21 cellular contexts compared by ENCODE assay signal in the genomic region with DNA sequence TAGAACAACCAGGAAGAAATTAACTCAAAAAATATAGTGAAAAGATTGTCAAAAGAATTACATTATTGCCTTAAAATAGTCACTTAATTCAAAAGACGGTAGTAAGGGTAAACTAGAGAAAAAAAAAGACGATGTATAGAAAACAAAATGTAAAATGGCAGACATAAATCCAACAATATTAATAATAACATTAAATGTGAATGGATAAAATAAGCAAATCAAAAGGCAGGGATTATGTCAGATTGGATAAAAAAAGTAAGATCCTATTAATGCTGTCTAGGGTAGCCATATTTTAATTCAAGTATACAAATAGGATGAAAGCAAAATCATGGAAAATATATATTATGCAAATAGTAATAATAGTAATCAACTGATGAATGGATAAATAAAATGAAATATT.
A peak's percentile ranks its signal among the peaks of the same experiment; 100 is the strongest.
DNase-seq lines count a peak whose midpoint lies in the region; ATAC-seq, FAIRE-seq and TF ChIP-seq lines count a peak whose summit lies in the region.
"Had no signal": no experiment of that assay in that cellular context is flagged by ENCODE, and none has a peak within 500 bp of the region (broad histone marks: within the 10 kb centered on the region; RNA-seq: fewer than 3 reads in every experiment).

No MANE protein-coding gene starts in this region.

- H3K27me3 Mint-ChIP-seq in H9 (ENCODE audit: low read depth), result peaks cover 3% of the 10 kb centered on the region; the same call in 1 of the 2 replicates
- H3K27me3 Mint-ChIP-seq: CD4-positive, CD25-positive, alpha-beta regulatory T cell had no signal

- H2BK120ac ChIP-seq in H9 (ENCODE audit: low read depth, low read length, poor library complexity, severe bottlenecking), result no peak overlapping the region
- no peak overlapping the region for H2BK120ac ChIP-seq in H1 (replicated peaks; ENCODE audit: low read depth, low read length)

- H3K9ac ChIP-seq in H9 (ENCODE audit: extremely low read depth, insufficient read length, low read length) (no peak overlapping the region), H1 (replicated peaks in 1 of 4; ENCODE audit: extremely low read depth in 1 of 4, low read depth in 3 of 4, low read length in 3 of 4) (no peak overlapping the region), iPS-20b (ENCODE audit: low read depth, low read length) (no peak overlapping the region; the same call in 1 of the 2 replicates)

- H3K4me1 Mint-ChIP-seq in H9, result peaks cover 41 to 61% of the 10 kb centered on the region in 2 experiments
- H3K4me1 Mint-ChIP-seq: CD4-positive, CD25-positive, alpha-beta regulatory T cell; CD8-positive, alpha-beta memory T cell had no signal

- H2AK5ac ChIP-seq in H9 (ENCODE audit: insufficient read length, low read length) (no peak overlapping the region), H1 (ENCODE audit: low read depth, low read length) (no peak overlapping the region)

- H4K91ac ChIP-seq in H9 (ENCODE audit: insufficient read length, low read depth, low read length) (no peak overlapping the region), H1 (replicated peaks; ENCODE audit: insufficient read length, low read length) (no peak overlapping the region)

- H3T11ph ChIP-seq in H9 (ENCODE audit: low read length), result no peak overlapping the region

- no peak overlapping the region for H4K5ac ChIP-seq in H9 (ENCODE audit: insufficient read length, low read depth, low read length)
- peak overlapping the region; percentile 93 for H4K5ac ChIP-seq in H1 (ENCODE audit: insufficient read length, low read depth, low read length)

- no peaks in the 10 kb centered on the region for H4K20me1 ChIP-seq in H9 (ENCODE audit: control insufficient read depth, insufficient read depth, insufficient read length)
- no peaks in the 10 kb centered on the region for H4K20me1 ChIP-seq in H1 (replicated peaks in 1 of 2; ENCODE audit: control insufficient read depth in 1 of 2, insufficient read depth in 2 of 2, low read length in 2 of 2)

- peaks cover 31 to 40% of the 10 kb centered on the region in 2 experiments for H3K9me3 Mint-ChIP-seq in H9

- TF ChIP-seq EP300 in H1 (IDR thresholded peaks at IDR 0.05; ENCODE audit: borderline replicate concordance in 1 of 2, low read depth in 2 of 2, low read length in 2 of 2), result no peak

- peaks cover 40 to 49% (median 48%) of the 10 kb centered on the region in 3 experiments for H3K36me3 Mint-ChIP-seq in H9 (ENCODE audit: insufficient read depth in 1 of 3, low read depth in 3 of 3)
- H3K36me3 Mint-ChIP-seq: CD4-positive, CD25-positive, alpha-beta regulatory T cell had no signal

- H3K79me1 ChIP-seq in H9 (ENCODE audit: insufficient read depth, low read depth, low read length, poor library complexity, severe bottlenecking) (no peaks in the 10 kb centered on the region), H1 (ENCODE audit: low read depth, low read length) (no peaks in the 10 kb centered on the region)

- peak overlapping the region in 2 of 3 experiments; percentile 15 to 94; a peak in 4 of 7 replicates for H3K27ac Mint-ChIP-seq in H9
- H3K27ac Mint-ChIP-seq: CD4-positive, CD25-positive, alpha-beta regulatory T cell; CD8-positive, alpha-beta memory T cell had no signal

- peaks cover 0 to 19% (median 3%) of the 10 kb centered on the region in 4 experiments; a peak in 6 of 8 replicates for H3K36me3 ChIP-seq in H1 (ENCODE audit: control insufficient read depth in 2 of 4, insufficient read depth in 4 of 4, low read length in 3 of 4)
- H3K36me3 ChIP-seq in iPS-20b (ENCODE audit: insufficient read depth, low read depth, low read length), result peaks cover 9% of the 10 kb centered on the region
- H3K36me3 ChIP-seq: BE2C had no signal

- H4K8ac ChIP-seq in H9 (replicated peaks; ENCODE audit: insufficient read length, low read depth, low read length) (no peak overlapping the region), H1 (ENCODE audit: extremely low read depth, insufficient read depth, low read length) (no peak overlapping the region)

- no peak overlapping the region for H2BK20ac ChIP-seq in H9 (ENCODE audit: low read depth, low read length, poor library complexity, severe bottlenecking)
- no peak overlapping the region for H2BK20ac ChIP-seq in H1 (ENCODE audit: low read length)

- H3K4me1 ChIP-seq in H9 (ENCODE audit: insufficient read depth, low read length), result peaks cover 2% of the 10 kb centered on the region; the same call in 1 of the 2 replicates
- peaks cover 0 to 4% (median 0%) of the 10 kb centered on the region in 4 experiments; a peak in 2 of 7 replicates for H3K4me1 ChIP-seq in H1 (replicated peaks in 1 of 4; ENCODE audit: control insufficient read depth in 3 of 4, insufficient read depth in 4 of 4, low read length in 3 of 4)
- H3K4me1 ChIP-seq in iPS-20b (ENCODE audit: insufficient read depth, low read length), result peaks cover 16% of the 10 kb centered on the region; the same call in 1 of the 2 replicates
- H3K4me1 ChIP-seq: BE2C had no signal

- H3K18ac ChIP-seq in H9 (ENCODE audit: insufficient read length, low read depth, low read length) (no peak overlapping the region), H1 (ENCODE audit: extremely low read depth, low read length) (no peak overlapping the region; the same call in 1 of the 2 replicates)

- TF ChIP-seq RAD21 in H1 (IDR thresholded peaks at IDR 0.05 in 1 of 2, conservative IDR thresholded peaks at IDR 0.05 in 1 of 2; ENCODE audit: low read depth in 2 of 2, low read length in 2 of 2), result no peak

- H2BK15ac ChIP-seq in H9 (ENCODE audit: low read depth, low read length), result no peak overlapping the region
- H2BK15ac ChIP-seq in H1 (ENCODE audit: low read length), result no peak overlapping the region

- no peak for TF ChIP-seq CTCF in H9 (conservative IDR thresholded peaks at IDR 0.05)
- TF ChIP-seq CTCF in VCaP (conservative IDR thresholded peaks at IDR 0.05), result no peak
- no peak for TF ChIP-seq CTCF in H1 (IDR thresholded peaks at IDR 0.05; ENCODE audit: control extremely low read depth in 1 of 3, insufficient read depth in 1 of 3, low read depth in 1 of 3, low read length in 3 of 3)

- H3K23ac ChIP-seq in H9 (ENCODE audit: insufficient read length, low read depth, low read length) (no peak overlapping the region), H1 (ENCODE audit: insufficient read length) (no peak overlapping the region)

- H3K27ac ChIP-seq in H9 (ENCODE audit: insufficient read length, low read depth, low read length) (no peak overlapping the region), VCaP (peak overlapping the region; percentile 63; the same call in 1 of the 2 replicates), H1 (ENCODE audit: low read depth, low read length) (no peak overlapping the region), iPS-20b (ENCODE audit: low read length) (peak overlapping the region; percentile 66)

- TF ChIP-seq POLR2A in H1 (IDR thresholded peaks at IDR 0.05; ENCODE audit: control extremely low read depth in 1 of 2, low read depth in 2 of 2, low read length in 2 of 2), result no peak

- H3K27me3 ChIP-seq in H9 (ENCODE audit: insufficient read depth, low read length), result no peaks in the 10 kb centered on the region
- H3K27me3 ChIP-seq in H1 (replicated peaks in 1 of 4; ENCODE audit: control insufficient read depth in 3 of 4, extremely low read depth in 1 of 4, insufficient read depth in 3 of 4, low read length in 3 of 4), result no peaks in the 10 kb centered on the region
- no peaks in the 10 kb centered on the region for H3K27me3 ChIP-seq in iPS-20b (ENCODE audit: insufficient read depth, low read length)
- H3K27me3 ChIP-seq: BE2C had no signal

- H3K4ac ChIP-seq in H9 (ENCODE audit: low read depth, low read length) (no peak overlapping the region), H1 (replicated peaks; ENCODE audit: insufficient read length, low read depth, low read length) (no peak overlapping the region)

- ATAC-seq in HG03521 (IDR thresholded peaks at IDR 0.05; ENCODE audit: unreplicated experiment) (no peak), HG03571 (IDR thresholded peaks at IDR 0.05; ENCODE audit: unreplicated experiment) (no peak)

- CTCF ChIA-PET in H1 (lab: Charles Lee; ENCODE audit: partially characterized antibody), result interaction anchor here (0.7 to 3.9 kb wide), 10 partner anchors 11 to 441 kb away, joined by 3 to 19 read pairs (median 3); a partner anchor contains a TSS

- H3K14ac ChIP-seq in H9 (ENCODE audit: insufficient read depth, low read length), result no peak overlapping the region
- no peak overlapping the region for H3K14ac ChIP-seq in H1 (ENCODE audit: insufficient read length)

- no peaks in the 10 kb centered on the region for H3K79me2 ChIP-seq in H9 (ENCODE audit: insufficient read depth, low read length)
- no peaks in the 10 kb centered on the region for H3K79me2 ChIP-seq in H1 (ENCODE audit: control insufficient read depth in 1 of 2, insufficient read depth in 2 of 2, low read length in 2 of 2)

- H3K4me2 ChIP-seq in H9 (ENCODE audit: insufficient read depth, insufficient read length, low read length), result no peak overlapping the region
- peak overlapping the region in 1 of 2 experiments; percentile 35; a peak in 2 of 4 replicates for H3K4me2 ChIP-seq in H1 (ENCODE audit: insufficient read depth in 1 of 2, low read depth in 2 of 2, low read length in 2 of 2)

- H2BK12ac ChIP-seq in H9 (ENCODE audit: insufficient read length, low read depth, low read length) (no peak overlapping the region), H1 (ENCODE audit: low read depth, low read length) (no peak overlapping the region)

- DNase-seq in H9, result no peak
- DNase-seq in H1 (ENCODE audit: low read depth in 1 of 2, low spot score in 2 of 2), result no peak
- DNase-seq in GDM1 (lab: John Stamatoyannopoulos, UW), result no peak
- DNase-seq in GOT3 (lab: John Stamatoyannopoulos, UW), result no peak
- DNase-seq: ACHN; BE2C; CD4-positive, CD25-positive, alpha-beta regulatory T cell; CD8-positive, alpha-beta memory T cell; COR-L47; DMS 273 treated with DMSO at 0.1 percent for 48 hours; DMS53; DND-41; EL; H7 had no signal

- POLR2A ChIA-PET in H1 (lab: Charles Lee; ENCODE audit: partially characterized antibody), result interaction anchor here (0.7 to 2.9 kb wide), 10 partner anchors 8 to 416 kb away, joined by 3 to 33 read pairs (median 4); a partner anchor contains a TSS

- FAIRE-seq in H1 (lab: Jason Lieb, UNC), result no peak
- FAIRE-seq: GM12891, GM19239, HTR-8/SVneo had no signal

- H2AFZ ChIP-seq in H9 (ENCODE audit: low read length) (no peak overlapping the region), H1 (ENCODE audit: low read length) (no peak overlapping the region)

- no peak overlapping the region for H3K4me3 ChIP-seq in H1 (ENCODE audit: extremely low read depth in 1 of 4, insufficient read depth in 2 of 4, low read depth in 3 of 4, low read length in 4 of 4)
- H3K4me3 ChIP-seq in iPS-20b (ENCODE audit: low read length), result 0 out of 2 replicates have a peak overlapping the region, but pooled peaks have one; percentile 13

- WGBS in H9 (ENCODE audit: extremely low coverage, insufficient read length, low lambda C conversion rate), result no CpG with 5 or more reads among the region's 2 CpGs
- 66% methylated on average over 2 of the region's 2 CpGs; no CpG with 5 or more reads in 1 of the 2 experiments for WGBS in H1 (ENCODE audit: extremely low coverage in 1 of 2, insufficient coverage in 1 of 2, insufficient read length in 1 of 2, insufficient replicate concordance in 2 of 2, low coverage in 1 of 2, low lambda C conversion rate in 2 of 2, missing lambda C conversion rate in 1 of 2), 2 experiments

- H3K56ac ChIP-seq in H9 (ENCODE audit: insufficient read length, low read depth, low read length) (no peak overlapping the region), H1 (replicated peaks; ENCODE audit: insufficient read length, low read depth, low read length) (no peak overlapping the region)

- peaks cover 3% of the 10 kb centered on the region for H3K23me2 ChIP-seq in H9 (ENCODE audit: insufficient read length, low read depth, low read length, poor library complexity, severe bottlenecking)
- no peaks in the 10 kb centered on the region for H3K23me2 ChIP-seq in H1 (ENCODE audit: low read depth, low read length)

- peak overlapping the region in 1 of 2 experiments; percentile 48; a peak in 2 of 5 replicates for H3K4me3 Mint-ChIP-seq in H9
- H3K4me3 Mint-ChIP-seq: CD4-positive, CD25-positive, alpha-beta regulatory T cell; CD8-positive, alpha-beta memory T cell had no signal

- H3K9me3 ChIP-seq in H9 (ENCODE audit: control insufficient read depth, low read depth, low read length) (no peaks in the 10 kb centered on the region), H1 (ENCODE audit: insufficient read depth in 2 of 2, low read depth in 1 of 2, low read length in 1 of 2) (no peaks in the 10 kb centered on the region), iPS-20b (ENCODE audit: insufficient read depth, low read depth, low read length) (no peaks in the 10 kb centered on the region)
- H3K9me3 ChIP-seq: BE2C had no signal

- no peak overlapping the region for H2BK5ac ChIP-seq in H9 (ENCODE audit: insufficient read length, low read length)
- no peak overlapping the region for H2BK5ac ChIP-seq in H1 (ENCODE audit: low read depth, low read length)

Comparison
In these comparisons a context has a peak if more than half of its experiments do, and no peak if none do; other contexts are left out.
1. H3K27ac ChIP-seq: peak in VCaP (single experiment) and iPS-20b (single experiment); none in H9 (single experiment) and H1 (single experiment).